ENCODE assay signal across 15 cellular contexts in the genomic region with DNA sequence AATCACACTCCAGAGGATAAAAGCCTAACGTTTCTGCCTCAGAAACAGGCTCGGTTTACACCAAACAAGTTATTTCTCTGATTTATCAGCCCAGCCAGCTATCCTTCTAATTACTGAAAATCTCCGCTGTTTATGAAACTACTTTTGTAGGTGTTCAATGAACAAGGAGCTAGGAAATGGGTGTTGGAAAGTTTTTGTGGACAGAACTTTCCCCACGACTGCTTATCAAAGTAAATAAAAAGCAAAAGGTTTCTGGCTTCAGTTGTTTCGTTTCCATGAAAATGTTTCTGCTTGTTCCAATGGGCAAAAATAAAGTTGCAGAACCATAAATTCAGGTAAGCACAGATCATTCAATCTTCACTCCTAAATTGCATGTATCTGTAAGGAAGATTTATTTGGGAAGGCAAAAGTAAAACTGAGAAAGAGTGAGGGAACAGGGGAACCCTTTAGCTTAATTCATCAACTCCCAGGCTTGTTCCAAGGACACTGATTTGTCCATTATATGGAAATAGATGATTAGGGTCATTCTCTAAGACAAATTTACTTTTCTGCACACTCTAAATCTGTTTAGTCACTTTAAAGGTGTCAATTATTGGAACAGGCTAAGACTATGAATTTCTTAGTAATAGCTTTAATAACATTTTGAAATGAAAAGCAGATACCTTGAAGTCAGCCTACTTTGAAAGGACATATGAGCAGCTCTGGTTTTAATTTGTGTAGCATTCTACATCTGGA.
A peak's percentile ranks its signal among the peaks of the same experiment; 100 is the strongest.
DNase-seq lines count a peak whose midpoint lies in the region; ATAC-seq, FAIRE-seq and TF ChIP-seq lines count a peak whose summit lies in the region.
"Had no signal": no experiment of that assay in that cellular context is flagged by ENCODE, and none has a peak within 500 bp of the region (broad histone marks: within the 10 kb centered on the region; RNA-seq: fewer than 3 reads in every experiment).

No MANE protein-coding gene starts in this region.

- TF ChIP-seq POLR2A in gastroesophageal sphincter (IDR thresholded peaks at IDR 0.05) = no peak

- H3K14ac ChIP-seq in neuronal stem cell (ENCODE audit: low read length) = no peak overlapping the region

- DNase-seq in AG10803 (ENCODE audit: low read depth) (no peak), neuronal stem cell (ENCODE audit: low spot score) (no peak), RKO (ENCODE audit: low spot score) (no peak), A172 (ENCODE audit: low spot score) (no peak)
- no peak for DNase-seq in activated CD4-positive, alpha-beta T cell treated with anti-CD3 and anti-CD28 coated beads for 48 hours
- DNase-seq in effector memory CD8-positive, alpha-beta T cell = no peak
- DNase-seq: activated gamma-delta T cell treated with Interleukin-2 at 50 U/mL for 16 hours, cortex of kidney, midbrain, PC-3, T-helper 17 cell, uterus had no signal

- no peak overlapping the region for H3K23ac ChIP-seq in neuronal stem cell (ENCODE audit: low read depth, low read length, poor library complexity)

- H2AFZ ChIP-seq in neuronal stem cell (ENCODE audit: low read length) = peak overlapping the region; percentile 85

- peak overlapping the region; percentile 85 for H3K4me2 ChIP-seq in neuronal stem cell (ENCODE audit: insufficient read depth, low read length, poor library complexity, severe bottlenecking)

- no peak overlapping the region for H3K27ac Mint-ChIP-seq in effector memory CD8-positive, alpha-beta T cell
- H3K27ac Mint-ChIP-seq: T-helper 17 cell had no signal

- peaks cover 41 to 67% of the 10 kb centered on the region in 2 donors for H3K27me3 Mint-ChIP-seq in effector memory CD8-positive, alpha-beta T cell

- H3K9me3 Mint-ChIP-seq in effector memory CD8-positive, alpha-beta T cell = no peaks in the 10 kb centered on the region

- WGBS in gastroesophageal sphincter (ENCODE audit: low coverage in 1 of 2), 2 donors = 7 to 28% methylated on average over 2 to 5 of the region's 5 CpGs
- no CpG with 5 or more reads among the region's 5 CpGs for WGBS in neuronal stem cell (ENCODE audit: extremely low coverage in 2 of 2, insufficient read length in 2 of 2, insufficient replicate concordance in 1 of 2), 2 donors

- H2AK5ac ChIP-seq in neuronal stem cell (ENCODE audit: low read depth, low read length) = no peak overlapping the region

- H3K4me1 Mint-ChIP-seq in effector memory CD8-positive, alpha-beta T cell (ENCODE audit: low read depth in 2 of 2) = peaks cover 0 to 2% of the 10 kb centered on the region in 2 donors

- H3K4me3 ChIP-seq in AG10803 (ENCODE audit: low read length) = peak overlapping the region; percentile 51
- H3K4me3 ChIP-seq in gastroesophageal sphincter = peak overlapping the region; percentile 1 to 41
- peak overlapping the region in 1 of 2 donors; percentile 3 for H3K4me3 ChIP-seq in neuronal stem cell (ENCODE audit: low read length in 2 of 2)

- H3K27ac ChIP-seq in gastroesophageal sphincter (no peak overlapping the region), neuronal stem cell (replicated peaks; ENCODE audit: low read length) (no peak overlapping the region)
- H3K27ac ChIP-seq: uterus had no signal

- H2BK15ac ChIP-seq in neuronal stem cell (ENCODE audit: low read length) = no peak overlapping the region

- no peak overlapping the region for H2BK5ac ChIP-seq in neuronal stem cell (ENCODE audit: low read length)

- FAIRE-seq in TTC549 (lab: Jason Lieb, UNC) = peak; percentile 98
- FAIRE-seq: GM18507 had no signal

- no peak overlapping the region for H3K4me3 Mint-ChIP-seq in effector memory CD8-positive, alpha-beta T cell

- H3K36me3 Mint-ChIP-seq in effector memory CD8-positive, alpha-beta T cell (ENCODE audit: insufficient read depth) = no peaks in the 10 kb centered on the region

- H3K36me3 ChIP-seq in gastroesophageal sphincter (no peaks in the 10 kb centered on the region), neuronal stem cell (replicated peaks in 1 of 2; ENCODE audit: control insufficient read depth in 2 of 2, insufficient read depth in 2 of 2, low read length in 2 of 2) (no peaks in the 10 kb centered on the region)
- H3K36me3 ChIP-seq: uterus had no signal

- no peaks in the 10 kb centered on the region for H3K9me3 ChIP-seq in gastroesophageal sphincter
- no peaks in the 10 kb centered on the region for H3K9me3 ChIP-seq in neuronal stem cell (replicated peaks in 1 of 2; ENCODE audit: control insufficient read depth in 2 of 2, insufficient read depth in 1 of 2, low read depth in 1 of 2, low read length in 2 of 2)
- H3K9me3 ChIP-seq: uterus had no signal

- no peak overlapping the region for H3K4ac ChIP-seq in neuronal stem cell (ENCODE audit: low read length)

- H3K18ac ChIP-seq in neuronal stem cell (ENCODE audit: low read length) = no peak overlapping the region

- TF ChIP-seq EP300 in gastroesophageal sphincter (IDR thresholded peaks at IDR 0.05) = no peak

- no peak overlapping the region for H2BK120ac ChIP-seq in neuronal stem cell (ENCODE audit: low read depth, low read length)

- H4K8ac ChIP-seq in neuronal stem cell (ENCODE audit: low read depth, low read length) = no peak overlapping the region

- H3K4me1 ChIP-seq in gastroesophageal sphincter = peaks cover 0 to 15% (median 6%) of the 10 kb centered on the region in 3 donors
- H3K4me1 ChIP-seq in neuronal stem cell (ENCODE audit: control insufficient read depth in 2 of 2, insufficient read depth in 1 of 2, low read depth in 1 of 2, low read length in 2 of 2) = peaks cover 13 to 22% of the 10 kb centered on the region in 2 donors

- no peak overlapping the region for H2BK12ac ChIP-seq in neuronal stem cell (ENCODE audit: low read length)

- H4K91ac ChIP-seq in neuronal stem cell (ENCODE audit: low read depth, low read length, poor library complexity) = no peak overlapping the region

- H3K79me1 ChIP-seq in neuronal stem cell (ENCODE audit: low read depth, low read length) = no peaks in the 10 kb centered on the region

- TF ChIP-seq CTCF in AG10803 (conservative IDR thresholded peaks at IDR 0.05; ENCODE audit: low read length) = no peak
- no peak for TF ChIP-seq CTCF in gastroesophageal sphincter (IDR thresholded peaks at IDR 0.05)

- ATAC-seq in gastroesophageal sphincter = no peak
- no peak for ATAC-seq in effector memory CD8-positive, alpha-beta T cell (replicated peaks)
- ATAC-seq: PC-3, T-helper 17 cell had no signal

- peaks cover 38% of the 10 kb centered on the region for H3K27me3 ChIP-seq in gastroesophageal sphincter
- H3K27me3 ChIP-seq in neuronal stem cell (ENCODE audit: control insufficient read depth in 3 of 3, insufficient read depth in 3 of 3, low read depth in 1 of 3, low read length in 3 of 3) = peaks cover 0 to 23% (median 0%) of the 10 kb centered on the region in 3 experiments

- H3K9ac ChIP-seq in neuronal stem cell (ENCODE audit: low read depth, low read length, poor library complexity) = no peak overlapping the region
